In the genomic region with DNA sequence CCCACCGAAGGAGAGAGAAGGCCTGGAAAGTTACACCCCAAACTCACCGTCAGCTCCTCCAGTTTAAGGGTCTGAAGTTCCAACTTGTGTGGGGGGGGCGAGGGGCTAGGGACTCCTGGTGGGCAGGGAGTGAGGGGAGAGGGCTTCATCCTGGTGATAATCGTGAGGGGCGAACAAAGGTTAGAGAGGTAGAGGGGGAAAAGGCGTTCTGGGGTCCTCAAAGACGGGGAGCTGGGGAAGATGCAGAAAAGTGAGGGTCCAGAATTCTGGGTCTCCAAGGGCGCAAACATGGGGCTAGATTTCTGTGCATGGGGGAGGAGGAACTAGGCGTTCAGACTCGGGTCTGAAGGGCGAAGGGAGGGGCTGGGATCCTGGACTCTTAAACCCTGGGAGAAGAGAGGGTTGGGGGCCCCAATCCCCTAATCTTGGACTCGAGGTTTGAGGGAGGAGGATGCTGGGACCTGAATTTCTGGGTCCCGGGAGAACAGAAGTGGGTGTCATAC, we compare ENCODE assay signal across 8 cellular contexts. TPM values are rescaled to one million over a fixed set of nuclear protein-coding genes. Genes with fewer than 3 reads are reported as not detected.
DNase-seq lines count a peak whose midpoint lies in the region; ATAC-seq and TF ChIP-seq lines count a peak whose summit lies in the region.

No MANE protein-coding gene starts in this region.

- H3K27me3 Mint-ChIP-seq in dendritic cell treated with granulocyte-macrophage colony-stimulating factor and Interleukin-4, amounts not matched to agents 40 ng/mL and 50 ng/mL, for 4 days = peaks cover 13% of the 10 kb centered on the region
- H3K27me3 Mint-ChIP-seq in naive thymus-derived CD4-positive, alpha-beta T cell = no peaks in the 10 kb centered on the region

- H3K36me3 ChIP-seq in KOPT-K1 (ENCODE audit: insufficient read depth, low read length) = no peaks in the 10 kb centered on the region
- H3K36me3 ChIP-seq in naive thymus-derived CD4-positive, alpha-beta T cell (ENCODE audit: control insufficient read depth in 2 of 3, insufficient read depth in 3 of 3, low read length in 3 of 3) = peaks cover 0 to 4% (median 0%) of the 10 kb centered on the region in 3 experiments

- peaks cover 21% of the 10 kb centered on the region for H3K4me1 Mint-ChIP-seq in dendritic cell treated with granulocyte-macrophage colony-stimulating factor and Interleukin-4, amounts not matched to agents 40 ng/mL and 50 ng/mL, for 4 days (ENCODE audit: low read depth)
- H3K4me1 Mint-ChIP-seq in naive thymus-derived CD4-positive, alpha-beta T cell = peaks cover 9 to 24% (median 20%) of the 10 kb centered on the region in 7 donors

- peak overlapping the region; percentile 78 for H3K27ac Mint-ChIP-seq in dendritic cell treated with granulocyte-macrophage colony-stimulating factor and Interleukin-4, amounts not matched to agents 40 ng/mL and 50 ng/mL, for 4 days
- peak overlapping the region in 8 of 9 donors; percentile 26 to 87 (median 70) for H3K27ac Mint-ChIP-seq in naive thymus-derived CD4-positive, alpha-beta T cell

- H3K27ac ChIP-seq in KOPT-K1 (ENCODE audit: low read depth, low read length, poor library complexity, severe bottlenecking) = peak overlapping the region; percentile 84
- peak overlapping the region; percentile 79 for H3K27ac ChIP-seq in naive thymus-derived CD4-positive, alpha-beta T cell (ENCODE audit: low read depth, low read length)

- peak overlapping the region; percentile 63 for H3K4me3 ChIP-seq in AG04449 (ENCODE audit: low read depth, low read length)
- peak overlapping the region; percentile 95 for H3K4me3 ChIP-seq in naive thymus-derived CD4-positive, alpha-beta T cell (ENCODE audit: low read length)

- no peak for TF ChIP-seq CTCF in AG04449 (IDR thresholded peaks at IDR 0.05; ENCODE audit: insufficient read depth, low read length, missing control alignments)

- CTCF ChIA-PET in AG04449 (lab: Yijun Ruan, JAX) = interaction anchor here (0.7 to 3.5 kb wide), 2 partner anchors 39 to 128 kb away, joined by 3 to 23 read pairs; no protein-coding TSS in a partner anchor
- CTCF ChIA-PET in naive thymus-derived CD4-positive, alpha-beta T cell (lab: Charles Lee) = interaction anchor here (1.0 kb wide), 1 partner anchor 24 kb away, joined by 3 read pairs; no protein-coding TSS in a partner anchor

- H3K9me3 ChIP-seq in KOPT-K1 (ENCODE audit: insufficient read depth, low read length, poor library complexity, severe bottlenecking) = peaks cover 4% of the 10 kb centered on the region
- H3K9me3 ChIP-seq in naive thymus-derived CD4-positive, alpha-beta T cell (ENCODE audit: control insufficient read depth in 2 of 3, low read length in 3 of 3) = no peaks in the 10 kb centered on the region

- peaks cover 11 to 12% of the 10 kb centered on the region in 2 donors for H3K4me1 ChIP-seq in naive thymus-derived CD4-positive, alpha-beta T cell (ENCODE audit: control insufficient read depth in 2 of 2, insufficient read depth in 2 of 2, low read length in 2 of 2)

- POLR2A ChIA-PET in AG04449 (lab: Yijun Ruan, JAX) = no interaction called here
- POLR2A ChIA-PET in naive thymus-derived CD4-positive, alpha-beta T cell (lab: Charles Lee) = interaction anchor here (0.9 to 3.8 kb wide), 6 partner anchors 10 to 251 kb away, joined by 3 to 21 read pairs (median 3); partner anchors contain the start of genes CA11, RPL18 and SPHK2

- no peaks in the 10 kb centered on the region for H3K27me3 ChIP-seq in naive thymus-derived CD4-positive, alpha-beta T cell (ENCODE audit: control insufficient read depth in 2 of 2, insufficient read depth in 2 of 2, low read length in 2 of 2)

- H3K9me3 Mint-ChIP-seq in dendritic cell treated with granulocyte-macrophage colony-stimulating factor and Interleukin-4, amounts not matched to agents 40 ng/mL and 50 ng/mL, for 4 days = no peaks in the 10 kb centered on the region
- peaks cover 0 to 2% (median 0%) of the 10 kb centered on the region in 11 donors for H3K9me3 Mint-ChIP-seq in naive thymus-derived CD4-positive, alpha-beta T cell

- DNase-seq in AG04449 (ENCODE audit: low read depth, low spot score) (no peak), NCI-H524 treated with DMSO at 0.1 percent for 48 hours (lab: John Stamatoyannopoulos, UW) (no peak), NCI-H226 (no peak), HUDEP-2 (lab: John Stamatoyannopoulos, UW; ENCODE audit: unreplicated experiment in 76 of 76) (no peak), NCI-H1694 (lab: John Stamatoyannopoulos, UW) (no peak)
- DNase-seq in naive thymus-derived CD4-positive, alpha-beta T cell = no peak

- no peak for ATAC-seq in naive thymus-derived CD4-positive, alpha-beta T cell

- no peaks in the 10 kb centered on the region for H3K36me3 Mint-ChIP-seq in dendritic cell treated with granulocyte-macrophage colony-stimulating factor and Interleukin-4, amounts not matched to agents 40 ng/mL and 50 ng/mL, for 4 days (ENCODE audit: low read depth)
- peaks cover 0 to 8% (median 0%) of the 10 kb centered on the region in 5 donors for H3K36me3 Mint-ChIP-seq in naive thymus-derived CD4-positive, alpha-beta T cell

- intact Hi-C loops in dendritic cell treated with granulocyte-macrophage colony-stimulating factor and Interleukin-4, amounts not matched to agents 40 ng/mL and 50 ng/mL, for 4 days (cut with micrococcal nuclease) = no loop called here
- intact Hi-C loops in naive thymus-derived CD4-positive, alpha-beta T cell (cut with micrococcal nuclease) = loop anchor here (1.0 to 5.0 kb wide), 13 partner anchors 10 to 370 kb away; partner anchors contain the start of genes DBP (in 2 of the 2), GYS1 (in 2 of the 2), RUVBL2 (in 2 of the 2) and CA11 (in 1 of the 2)

- peak overlapping the region; percentile 77 for H3K4me3 Mint-ChIP-seq in dendritic cell treated with granulocyte-macrophage colony-stimulating factor and Interleukin-4, amounts not matched to agents 40 ng/mL and 50 ng/mL, for 4 days
- peak overlapping the region; percentile 75 to 91 (median 86) for H3K4me3 Mint-ChIP-seq in naive thymus-derived CD4-positive, alpha-beta T cell

RNA-seq across cellular contexts. Expression of gene MAMSTR, which starts 4.7 kb away (rescaled TPM):
- 1 to 10 TPM in 3 of 5 experiments, under 1 TPM in 2; 0.80 to 2.1 (median 1.3) TPM for total RNA-seq in naive thymus-derived CD4-positive, alpha-beta T cell
- under 1 TPM; 0.25 to 0.87 TPM for polyA plus RNA-seq in naive thymus-derived CD4-positive, alpha-beta T cell

RNA-seq across cellular contexts. Expression of gene FUT2, which starts 19.0 kb away (rescaled TPM):
- not detected for total RNA-seq in naive thymus-derived CD4-positive, alpha-beta T cell
- under 1 TPM; 0.09 to 0.78 TPM for polyA plus RNA-seq in naive thymus-derived CD4-positive, alpha-beta T cell

RNA-seq across cellular contexts. Expression of gene RASIP1, which starts 25.6 kb away (rescaled TPM):
- under 1 TPM in 2 of 5 experiments, not detected in 3; 0.12 to 0.21 TPM for total RNA-seq in naive thymus-derived CD4-positive, alpha-beta T cell
- under 1 TPM; 0.12 to 0.65 TPM for polyA plus RNA-seq in naive thymus-derived CD4-positive, alpha-beta T cell

RNA-seq across cellular contexts. Expression of gene IZUMO1, which starts 31.9 kb away (rescaled TPM):
- total RNA-seq in naive thymus-derived CD4-positive, alpha-beta T cell = not detected
- polyA plus RNA-seq in naive thymus-derived CD4-positive, alpha-beta T cell = not detected

RNA-seq across cellular contexts. Expression of gene FUT1, which starts 37.6 kb away (rescaled TPM):
- under 1 TPM in 1 of 5 experiments, not detected in 4; 0.17 TPM for total RNA-seq in naive thymus-derived CD4-positive, alpha-beta T cell
- not detected for polyA plus RNA-seq in naive thymus-derived CD4-positive, alpha-beta T cell
